In the genomic region with DNA sequence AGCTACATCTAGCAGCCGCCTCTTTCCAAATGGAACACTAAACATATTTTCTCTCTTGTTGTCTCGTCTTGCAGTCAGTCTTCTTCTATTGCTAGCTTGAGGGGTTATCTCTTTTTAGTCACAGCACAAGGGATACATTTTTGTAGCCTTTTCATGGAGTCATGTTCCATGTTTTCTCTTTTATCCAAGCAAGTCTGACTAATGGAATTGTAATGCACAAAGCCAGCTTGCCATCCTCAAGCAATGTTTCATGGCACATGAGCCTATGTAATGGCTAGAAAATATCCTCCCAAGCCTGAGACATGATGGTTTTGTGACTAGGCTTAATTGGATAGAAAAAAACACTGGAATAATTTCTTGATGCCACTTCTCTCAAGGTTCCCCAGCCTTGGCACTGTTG, we compare ENCODE assay signal across 1 cellular context.
TF ChIP-seq lines count a peak whose summit lies in the region.

No MANE protein-coding gene starts in this region.

TF ChIP-seq in GM23338, 12 proteins besides CTCF, POLR2A, EP300 and RAD21 (continued from another document):
- no peak for TF ChIP-seq ZNF462 (CRISPR knock-in tag; IDR thresholded peaks at IDR 0.05)
- TF ChIP-seq, protein P1, sequence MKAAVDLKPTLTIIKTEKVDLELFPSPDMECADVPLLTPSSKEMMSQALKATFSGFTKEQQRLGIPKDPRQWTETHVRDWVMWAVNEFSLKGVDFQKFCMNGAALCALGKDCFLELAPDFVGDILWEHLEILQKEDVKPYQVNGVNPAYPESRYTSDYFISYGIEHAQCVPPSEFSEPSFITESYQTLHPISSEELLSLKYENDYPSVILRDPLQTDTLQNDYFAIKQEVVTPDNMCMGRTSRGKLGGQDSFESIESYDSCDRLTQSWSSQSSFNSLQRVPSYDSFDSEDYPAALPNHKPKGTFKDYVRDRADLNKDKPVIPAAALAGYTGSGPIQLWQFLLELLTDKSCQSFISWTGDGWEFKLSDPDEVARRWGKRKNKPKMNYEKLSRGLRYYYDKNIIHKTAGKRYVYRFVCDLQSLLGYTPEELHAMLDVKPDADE (IDR thresholded peaks at IDR 0.05): no peak
- TF ChIP-seq ZNF114 (CRISPR knock-in tag; IDR thresholded peaks at IDR 0.05): no peak
- TF ChIP-seq EZH2phosphoT487 (IDR thresholded peaks at IDR 0.05; ENCODE audit: unreplicated experiment): no peak
- no peak for TF ChIP-seq CREB1 (CRISPR knock-in tag; IDR thresholded peaks at IDR 0.05; ENCODE audit: low read depth)
- TF ChIP-seq REST (IDR thresholded peaks at IDR 0.05; ENCODE audit: unreplicated experiment): no peak
- TF ChIP-seq STAT1 (IDR thresholded peaks at IDR 0.05; ENCODE audit: unreplicated experiment): no peak
- TF ChIP-seq POLR2AphosphoS5 (IDR thresholded peaks at IDR 0.05; ENCODE audit: low read depth): no peak
- no peak for TF ChIP-seq EZH2 (IDR thresholded peaks at IDR 0.05; ENCODE audit: low read depth, unreplicated experiment)
